In the genomic region with DNA sequence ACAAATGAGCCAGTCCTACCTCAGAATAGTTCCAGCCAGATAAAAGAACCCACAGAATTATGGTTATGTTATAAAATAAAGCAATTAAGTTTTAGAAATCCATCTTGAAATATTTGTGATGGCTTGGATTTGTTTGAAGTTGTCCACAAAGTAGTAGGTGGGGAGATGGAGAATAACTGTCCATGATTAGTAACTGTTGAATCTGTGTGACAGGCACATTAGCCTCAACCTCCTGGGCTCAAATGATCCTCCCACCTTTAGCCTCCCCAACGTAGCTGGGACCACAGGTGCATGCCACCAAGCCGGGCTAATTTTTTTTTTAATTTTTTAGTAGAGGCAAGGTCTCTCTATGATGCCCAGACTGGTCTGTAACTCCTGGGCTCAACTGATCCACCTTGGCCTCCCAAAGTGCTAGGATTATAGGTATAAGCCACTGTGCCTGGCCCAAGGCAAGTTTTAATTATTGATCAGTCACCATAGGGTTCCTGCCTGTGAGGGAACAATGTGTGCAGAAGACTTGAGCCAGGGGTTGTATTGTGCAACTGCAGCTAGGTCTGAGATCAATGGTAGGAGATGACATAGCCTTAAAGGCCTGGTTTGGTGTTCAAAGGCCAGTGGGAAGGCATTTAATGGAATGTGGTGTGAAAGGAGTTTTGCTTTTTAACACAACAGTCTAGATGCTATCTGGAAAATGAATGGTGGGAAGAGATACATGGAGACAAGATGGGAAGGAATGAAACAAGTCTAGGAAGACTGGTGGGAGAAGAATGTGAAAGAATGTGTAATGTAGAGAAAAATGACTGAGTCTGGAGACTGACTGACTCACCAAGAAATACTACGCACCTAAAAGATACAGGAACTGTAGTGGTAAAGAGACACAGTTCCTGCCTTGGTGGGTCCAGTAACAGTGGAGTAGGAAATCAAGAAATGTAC, we compare ENCODE assay signal across 8 cellular contexts. TPM values are rescaled to one million over a fixed set of nuclear protein-coding genes. Genes with fewer than 3 reads are reported as not detected.
DNase-seq lines count a peak whose midpoint lies in the region; ATAC-seq and TF ChIP-seq lines count a peak whose summit lies in the region.

No MANE protein-coding gene starts in this region.

- no peaks in the 10 kb centered on the region for H3K27me3 Mint-ChIP-seq in CD4-positive, alpha-beta T cell
- H3K27me3 Mint-ChIP-seq in activated naive CD8-positive, alpha-beta T cell treated with anti-CD3 and anti-CD28 coated beads for 36 hours, result no peaks in the 10 kb centered on the region

- TF ChIP-seq RAD21 in Ishikawa (IDR thresholded peaks at IDR 0.05; ENCODE audit: low read depth), result no peak

- peak; percentile 51 for ATAC-seq in CD4-positive, alpha-beta T cell (ENCODE audit: poor library complexity)
- no peak for ATAC-seq in HG02938 (IDR thresholded peaks at IDR 0.05; ENCODE audit: unreplicated experiment)

- intact Hi-C loops in CD4-positive, alpha-beta T cell (cut with DNase I, micrococcal nuclease), result loop anchor here (5.0 to 10.0 kb wide), 3 partner anchors 37 to 176 kb away; partner anchors contain the start of genes ZNF239 (in 1 of the 2) and ZNF487 (in 1 of the 2)

- CTCF ChIA-PET in CD4-positive, alpha-beta T cell (lab: Charles Lee), result interaction anchor here (1.1 kb wide), 1 partner anchor 10 kb away, joined by 3 read pairs; the partner anchor contains the start of gene HNRNPF

- peaks cover 82% of the 10 kb centered on the region for H3K36me3 Mint-ChIP-seq in CD4-positive, alpha-beta T cell (ENCODE audit: low read depth)
- peaks cover 89% of the 10 kb centered on the region for H3K36me3 Mint-ChIP-seq in activated naive CD8-positive, alpha-beta T cell treated with anti-CD3 and anti-CD28 coated beads for 36 hours

- peaks cover 87% of the 10 kb centered on the region for H3K4me1 Mint-ChIP-seq in CD4-positive, alpha-beta T cell (ENCODE audit: low read depth)
- peaks cover 73% of the 10 kb centered on the region for H3K4me1 Mint-ChIP-seq in activated naive CD8-positive, alpha-beta T cell treated with anti-CD3 and anti-CD28 coated beads for 36 hours

- H3K27ac ChIP-seq in CD4-positive, alpha-beta T cell (ENCODE audit: low read depth, low read length), result peak overlapping the region; percentile 94

- H3K27me3 ChIP-seq in CD4-positive, alpha-beta T cell (ENCODE audit: control insufficient read depth, insufficient read depth, low read length), result no peaks in the 10 kb centered on the region

- TF ChIP-seq CTCF in CD4-positive, alpha-beta T cell (IDR thresholded peaks at IDR 0.05), result no peak

- no peak for DNase-seq in CD4-positive, alpha-beta T cell
- no peak for DNase-seq in activated naive CD8-positive, alpha-beta T cell treated with anti-CD3 and anti-CD28 coated beads for 36 hours
- DNase-seq in mucosa of gallbladder (ENCODE audit: low spot score), result peak; percentile 52
- DNase-seq in HuH-7.5 (ENCODE audit: low spot score), result no peak
- no peak for DNase-seq in NCI-H524 treated with DMSO at 0.1 percent for 48 hours (lab: John Stamatoyannopoulos, UW)
- no peak for DNase-seq in NOMO-1 (lab: John Stamatoyannopoulos, UW; ENCODE audit: unreplicated experiment in 2 of 2)

- H3K9me3 ChIP-seq in CD4-positive, alpha-beta T cell (ENCODE audit: control insufficient read depth, low read length), result no peaks in the 10 kb centered on the region

- POLR2A ChIA-PET in CD4-positive, alpha-beta T cell (lab: Charles Lee), result interaction anchor here (0.7 to 4.8 kb wide), 5 partner anchors 7 to 21 kb away, joined by 3 to 54 read pairs (median 4); partner anchors contain the start of gene HNRNPF

- peak overlapping the region; percentile 84 for H3K4me3 Mint-ChIP-seq in CD4-positive, alpha-beta T cell
- H3K4me3 Mint-ChIP-seq in activated naive CD8-positive, alpha-beta T cell treated with anti-CD3 and anti-CD28 coated beads for 36 hours, result peak overlapping the region; percentile 93

- no peaks in the 10 kb centered on the region for H3K9me3 Mint-ChIP-seq in CD4-positive, alpha-beta T cell
- no peaks in the 10 kb centered on the region for H3K9me3 Mint-ChIP-seq in activated naive CD8-positive, alpha-beta T cell treated with anti-CD3 and anti-CD28 coated beads for 36 hours

- H3K27ac Mint-ChIP-seq in CD4-positive, alpha-beta T cell, result peak overlapping the region; percentile 93
- peak overlapping the region; percentile 98 for H3K27ac Mint-ChIP-seq in activated naive CD8-positive, alpha-beta T cell treated with anti-CD3 and anti-CD28 coated beads for 36 hours

- TF ChIP-seq EP300 in Ishikawa (IDR thresholded peaks at IDR 0.05; ENCODE audit: borderline replicate concordance), result no peak

TF ChIP-seq in Ishikawa, 13 proteins besides CTCF, POLR2A, EP300 and RAD21:
- no peak for TF ChIP-seq NFIC (IDR thresholded peaks at IDR 0.05)
- TF ChIP-seq, protein P1, sequence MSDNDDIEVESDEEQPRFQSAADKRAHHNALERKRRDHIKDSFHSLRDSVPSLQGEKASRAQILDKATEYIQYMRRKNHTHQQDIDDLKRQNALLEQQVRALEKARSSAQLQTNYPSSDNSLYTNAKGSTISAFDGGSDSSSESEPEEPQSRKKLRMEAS (IDR thresholded peaks at IDR 0.05), result no peak
- peak; percentile 33; the same call in 1 of the 2 replicates for TF ChIP-seq CEBPB (IDR thresholded peaks at IDR 0.05)
- no peak for TF ChIP-seq FOXM1 (IDR thresholded peaks at IDR 0.05; ENCODE audit: borderline replicate concordance, low read depth)
- TF ChIP-seq TAF1 (IDR thresholded peaks at IDR 0.05; ENCODE audit: low read depth), result no peak
- no peak for TF ChIP-seq ZBTB7A (IDR thresholded peaks at IDR 0.05; ENCODE audit: low read depth)
- TF ChIP-seq TCF12 (IDR thresholded peaks at IDR 0.05; ENCODE audit: low read depth), result no peak

RNA-seq across cellular contexts. Expression of gene HNRNPF, which starts 9.8 kb away (rescaled TPM):
- total RNA-seq in CD4-positive, alpha-beta T cell, result 10 to 100 TPM; 86.5 to 87.9 TPM
- 100 to 1,000 TPM; 530 to 544 TPM for total RNA-seq in activated naive CD8-positive, alpha-beta T cell treated with anti-CD3 and anti-CD28 coated beads for 36 hours
- total RNA-seq in mucosa of gallbladder, result 184 TPM

RNA-seq across cellular contexts. Expression of gene FXYD4, which starts 27.8 kb away (rescaled TPM):
- not detected for total RNA-seq in CD4-positive, alpha-beta T cell
- total RNA-seq in activated naive CD8-positive, alpha-beta T cell treated with anti-CD3 and anti-CD28 coated beads for 36 hours, result not detected
- total RNA-seq in mucosa of gallbladder, result 1.6 TPM

RNA-seq across cellular contexts. Expression of gene ZNF487, which starts 37.7 kb away (rescaled TPM):
- total RNA-seq in CD4-positive, alpha-beta T cell, result 1 to 10 TPM; 7.5 to 8.5 TPM
- total RNA-seq in activated naive CD8-positive, alpha-beta T cell treated with anti-CD3 and anti-CD28 coated beads for 36 hours, result 1 to 10 TPM; 2.4 to 2.9 TPM
- 5.9 TPM for total RNA-seq in mucosa of gallbladder
